19 cellular contexts compared by ENCODE assay signal in the genomic region with DNA sequence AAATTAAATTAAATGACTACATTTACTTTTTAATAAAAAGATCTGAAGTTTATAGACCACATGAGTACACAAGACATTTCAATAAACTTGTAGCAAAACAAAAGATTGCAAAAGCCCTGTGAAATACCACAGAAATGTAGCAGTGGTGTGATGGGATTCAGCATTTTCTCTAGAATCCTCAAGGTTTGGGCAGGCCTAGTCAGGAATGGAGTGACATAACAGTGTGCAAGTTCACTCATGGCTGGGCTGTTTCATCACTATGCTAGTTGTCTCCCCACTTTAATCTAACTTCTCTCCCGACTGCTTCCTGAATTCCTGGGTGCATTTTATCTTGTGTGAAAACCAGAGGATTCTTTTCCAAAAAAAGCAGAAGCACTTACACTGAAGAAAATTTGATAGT.
"Had no signal": no experiment of that assay in that cellular context is flagged by ENCODE, and none has a peak within 500 bp of the region (broad histone marks: within the 10 kb centered on the region; RNA-seq: fewer than 3 reads in every experiment).

No MANE protein-coding gene starts in this region.

- H3K4me1 ChIP-seq: SJSA1 had no signal

- H3K4me3 ChIP-seq: SJSA1, SK-N-MC had no signal

- ATAC-seq: HepG2, Right ventricle myocardium inferior had no signal

- H3K27me3 ChIP-seq: SJSA1 had no signal

- DNase-seq: IMR-90, Karpas-422, KG1, MM.1S, NCI-H1092 treated with DMSO at 0.1 percent for 48 hours, NCI-H1436, NCI-H187, NCI-H2029 treated with DMSO at 0.1 percent for 48 hours, NCI-H2171 treated with DMSO at 0.1 percent for 48 hours, NCI-H2227 treated with DMSO at 0.1 percent for 48 hours, NCI-H524, NCI-H69, NCI-H774, RPMI8226, SHP77 treated with DMSO at 0.1 percent for 48 hours had no signal

- H3K36me3 ChIP-seq: SJSA1 had no signal

- H3K27ac ChIP-seq: SJSA1, SK-N-MC had no signal
